6 cellular contexts compared by ENCODE assay signal in genomic region chr7:6939126-6939525, GRCh38.
DNase-seq lines count a peak whose midpoint lies in the region; TF ChIP-seq lines count a peak whose summit lies in the region.
"Not testable (repeated sequence)": the region's sequence is repeated elsewhere in the genome, so short reads cannot be mapped to it uniquely, and the experiment has no call there.

No MANE protein-coding gene starts in this region.

- peak overlapping the region; percentile 74 for H3K9ac ChIP-seq in BLaER1
- H3K9ac ChIP-seq in BLaER1 treated with 17β-estradiol and CSF1 and Interleukin-3, amounts not matched to agents 10 nM and 100 nM = peak overlapping the region in 6 of 11 experiments; percentile 16 to 65 (median 46); a peak in 7 of 22 replicates

- intact Hi-C loops in spleen (cut with DNase I; ENCODE audit: low total_unique reads) = not testable (repeated sequence)

- peak overlapping the region; percentile 80 for H3K4me2 ChIP-seq in BLaER1
- peak overlapping the region; percentile 27 to 87 (median 66); a peak in 20 of 22 replicates for H3K4me2 ChIP-seq in BLaER1 treated with 17β-estradiol and CSF1 and Interleukin-3, amounts not matched to agents 10 nM and 100 nM

- TF ChIP-seq POLR2A in NB4 (IDR thresholded peaks at IDR 0.05; ENCODE audit: extremely low read depth, insufficient read length); spleen (IDR thresholded peaks at IDR 0.05): not testable (repeated sequence)

- not testable (repeated sequence) for H4K20me1 ChIP-seq in BLaER1; BLaER1 treated with 17β-estradiol and CSF1 and Interleukin-3, amounts not matched to agents 10 nM and 100 nM

- not testable (repeated sequence) for H3K27me3 ChIP-seq in BLaER1; BLaER1 treated with 17β-estradiol and CSF1 and Interleukin-3, amounts not matched to agents 10 nM and 100 nM; SJCRH30; spleen (replicated peaks in 1 of 7)

- not testable (repeated sequence) for H3K9me3 ChIP-seq in BLaER1; BLaER1 treated with 17β-estradiol and CSF1 and Interleukin-3, amounts not matched to agents 10 nM and 100 nM (replicated peaks in 1 of 11); SJCRH30 (replicated peaks); spleen

- not testable (repeated sequence) for H3K36me3 ChIP-seq in BLaER1; BLaER1 treated with 17β-estradiol and CSF1 and Interleukin-3, amounts not matched to agents 10 nM and 100 nM; SJCRH30; spleen

- DNase-seq in NB4 (ENCODE audit: low read depth) (peak; percentile 24), SJCRH30 (peak; percentile 55 to 56), glutamatergic neuron (peak; percentile 56), spleen (peak; percentile 65)

- not testable (repeated sequence) for H3K9me3 Mint-ChIP-seq in glutamatergic neuron (ENCODE audit: unreplicated experiment)

- H3K4me1 ChIP-seq in BLaER1 = peaks cover 34% of the 10 kb centered on the region
- H3K4me1 ChIP-seq in BLaER1 treated with 17β-estradiol and CSF1 and Interleukin-3, amounts not matched to agents 10 nM and 100 nM = peaks cover 7 to 30% (median 22%) of the 10 kb centered on the region in 10 experiments
- H3K4me1 ChIP-seq in SJCRH30, spleen: not testable (repeated sequence)

- H3K4me3 ChIP-seq in BLaER1 = peak overlapping the region; percentile 31; the same call in 1 of the 2 replicates
- H3K4me3 ChIP-seq in BLaER1 treated with 17β-estradiol and CSF1 and Interleukin-3, amounts not matched to agents 10 nM and 100 nM; NB4 (ENCODE audit: low read depth, low read length); spleen: not testable (repeated sequence)
- H3K4me3 ChIP-seq in SJCRH30 = peak overlapping the region; percentile 39

- not testable (repeated sequence) for TF ChIP-seq CTCF in NB4 (IDR thresholded peaks at IDR 0.05; ENCODE audit: low read depth, low read length); glutamatergic neuron (IDR thresholded peaks at IDR 0.05; ENCODE audit: partially characterized antibody, unreplicated experiment); spleen (IDR thresholded peaks at IDR 0.05 in 8 of 11, conservative IDR thresholded peaks at IDR 0.05 in 3 of 11)

- H3K4me1 Mint-ChIP-seq in glutamatergic neuron (ENCODE audit: low read depth, unreplicated experiment) = not testable (repeated sequence)

- not testable (repeated sequence) for H3K27me3 Mint-ChIP-seq in glutamatergic neuron (ENCODE audit: unreplicated experiment)

- H3K27ac Mint-ChIP-seq in glutamatergic neuron (ENCODE audit: unreplicated experiment) = not testable (repeated sequence)

- peak overlapping the region; percentile 86 for H3K27ac ChIP-seq in BLaER1
- H3K27ac ChIP-seq in BLaER1 treated with 17β-estradiol and CSF1 and Interleukin-3, amounts not matched to agents 10 nM and 100 nM = peak overlapping the region in 6 of 11 experiments; percentile 34 to 62 (median 50); a peak in 10 of 22 replicates
- H3K27ac ChIP-seq in SJCRH30, spleen: not testable (repeated sequence)

- H3K36me3 Mint-ChIP-seq in glutamatergic neuron (ENCODE audit: unreplicated experiment) = not testable (repeated sequence)

- WGBS in spleen, 5 donors = 80 to 90% (median 86%) methylated on average over 10 to 11 of the region's 11 CpGs

- peak overlapping the region; percentile 25 for H3K4me3 Mint-ChIP-seq in glutamatergic neuron (ENCODE audit: unreplicated experiment)
